ENCODE assay signal across 1 cellular context in genomic region chr6:125154184-125155135, GRCh38.
TF ChIP-seq lines count a peak whose summit lies in the region.

No MANE protein-coding gene starts in this region.

TF ChIP-seq in SK-N-SH treated with all-trans-retinoic acid at 6 μM for 48 hours, 23 proteins besides CTCF, POLR2A, EP300 and RAD21 (continued from another document):
- no peak for TF ChIP-seq TSHZ2 (CRISPR knock-in tag; IDR thresholded peaks at IDR 0.05)
- no peak for TF ChIP-seq PATZ1 (CRISPR knock-in tag; IDR thresholded peaks at IDR 0.05; ENCODE audit: borderline replicate concordance)
- TF ChIP-seq BACH2 (CRISPR knock-in tag; IDR thresholded peaks at IDR 0.05; ENCODE audit: borderline replicate concordance) = no peak
- no peak for TF ChIP-seq SNAI2 (CRISPR knock-in tag; IDR thresholded peaks at IDR 0.05)
- TF ChIP-seq ZNF8 (CRISPR knock-in tag; IDR thresholded peaks at IDR 0.05) = no peak
- no peak for TF ChIP-seq ZNF565 (CRISPR knock-in tag; conservative IDR thresholded peaks at IDR 0.05; ENCODE audit: low read depth)
- TF ChIP-seq ISL1 (CRISPR knock-in tag; IDR thresholded peaks at IDR 0.05) = no peak
- no peak for TF ChIP-seq CSDC2 (CRISPR knock-in tag; IDR thresholded peaks at IDR 0.05)
- TF ChIP-seq GLIS3 (CRISPR knock-in tag; IDR thresholded peaks at IDR 0.05) = no peak
